14 cellular contexts compared by ENCODE assay signal in genomic region chr2:152055366-152056108, GRCh38. TPM values are rescaled to one million over a fixed set of nuclear protein-coding genes. Genes with fewer than 3 reads are reported as not detected.
DNase-seq lines count a peak whose midpoint lies in the region; ATAC-seq and TF ChIP-seq lines count a peak whose summit lies in the region.
"Had no signal": no experiment of that assay in that cellular context is flagged by ENCODE, and none has a peak within 500 bp of the region (broad histone marks: within the 10 kb centered on the region; RNA-seq: fewer than 3 reads in every experiment).

No MANE protein-coding gene starts in this region.

- DNase-seq in COR-L47 (lab: John Stamatoyannopoulos, UW): peak; percentile 4
- peak; percentile 26 for DNase-seq in SK-N-MC (ENCODE audit: low read depth, low spot score)
- DNase-seq in glomerular visceral epithelial cell (ENCODE audit: extremely low spot score): peak; percentile 72
- no peak for DNase-seq in activated CD4-positive, alpha-beta memory T cell treated with anti-CD3 and anti-CD28 coated beads, Interleukin-2, amount 10 ng/mL, durations not matched to agents 7 days and 5 days
- DNase-seq in hepatocyte (ENCODE audit: low spot score): no peak
- DNase-seq in NCI-H1092 treated with DMSO at 0.1 percent for 48 hours (lab: John Stamatoyannopoulos, UW): no peak
- DNase-seq: activated CD8-positive, alpha-beta memory T cell treated with anti-CD3 and anti-CD28 coated beads, Interleukin-2, amount 50 U/mL, for 48 hours; NCI-H2081; stimulated activated naive CD8-positive, alpha-beta T cell treated with anti-CD3 and anti-CD28 coated beads, Interleukin-15, amount 100 ng/mL, for 72 hours; T-helper 9 cell had no signal

- no peak for ATAC-seq in GM21423 (IDR thresholded peaks at IDR 0.05; ENCODE audit: unreplicated experiment)
- ATAC-seq: stimulated activated naive CD8-positive, alpha-beta T cell treated with anti-CD3 and anti-CD28 coated beads, Interleukin-15, amount 100 ng/mL, for 72 hours had no signal

- no peaks in the 10 kb centered on the region for H3K79me2 ChIP-seq in hepatocyte

- H3K9me3 ChIP-seq in HEK293 (ENCODE audit: control insufficient read depth, insufficient read depth, low read depth, low read length): no peaks in the 10 kb centered on the region
- no peaks in the 10 kb centered on the region for H3K9me3 ChIP-seq in SK-N-MC (ENCODE audit: low read depth, low read length)
- H3K9me3 ChIP-seq in hepatocyte (ENCODE audit: low read depth): no peaks in the 10 kb centered on the region

- H4K20me1 ChIP-seq in hepatocyte (ENCODE audit: insufficient read depth, poor library complexity, severe bottlenecking): no peaks in the 10 kb centered on the region

- no peaks in the 10 kb centered on the region for H3K9me3 Mint-ChIP-seq in activated CD4-positive, alpha-beta memory T cell treated with anti-CD3 and anti-CD28 coated beads, Interleukin-2, amount 10 ng/mL, durations not matched to agents 7 days and 5 days

- no peak overlapping the region for H3K9ac ChIP-seq in SK-N-MC (ENCODE audit: insufficient read length)

- WGBS in hepatocyte (ENCODE audit: low lambda C conversion rate, missing lambda C conversion rate): 81% methylated on average over 8 of the region's 8 CpGs

- H3K4me2 ChIP-seq in hepatocyte: no peak overlapping the region

- POLR2A ChIA-PET in HEK293 (lab: Yijun Ruan, JAX): interaction anchor here (1.0 kb wide), 1 partner anchor 44 kb away, joined by 4 read pairs; no protein-coding TSS in a partner anchor
- POLR2A ChIA-PET in activated CD4-positive, alpha-beta memory T cell treated with anti-CD3 and anti-CD28 coated beads, Interleukin-2, amount 10 ng/mL, durations not matched to agents 7 days and 5 days (lab: Charles Lee): no interaction called here

- no peaks in the 10 kb centered on the region for H3K9me2 ChIP-seq in hepatocyte (replicated peaks; ENCODE audit: insufficient read depth)

- no peaks in the 10 kb centered on the region for H3K27me3 ChIP-seq in hepatocyte
- H3K27me3 ChIP-seq: cardiac muscle cell had no signal

- H3K36me3 ChIP-seq in HEK293 (ENCODE audit: control insufficient read depth in 2 of 2, insufficient read depth in 1 of 2, low read length in 2 of 2) (no peaks in the 10 kb centered on the region), SK-N-MC (ENCODE audit: insufficient read depth, low read length) (no peaks in the 10 kb centered on the region), hepatocyte (replicated peaks; ENCODE audit: insufficient read depth, low read depth) (no peaks in the 10 kb centered on the region)
- H3K36me3 ChIP-seq: cardiac muscle cell had no signal

- H3K4me3 ChIP-seq in HEK293 (ENCODE audit: low read depth, low read length): no peak overlapping the region
- H3K4me3 ChIP-seq in SK-N-MC: no peak overlapping the region
- no peak overlapping the region for H3K4me3 ChIP-seq in hepatocyte
- H3K4me3 ChIP-seq: cardiac muscle cell had no signal

- CTCF ChIA-PET in HEK293 (lab: Yijun Ruan, JAX): interaction anchor here (0.7 to 1.2 kb wide), 4 partner anchors 8 to 20 kb away, joined by 3 to 4 read pairs (median 4); no protein-coding TSS in a partner anchor
- CTCF ChIA-PET in activated CD4-positive, alpha-beta memory T cell treated with anti-CD3 and anti-CD28 coated beads, Interleukin-2, amount 10 ng/mL, durations not matched to agents 7 days and 5 days (lab: Charles Lee): no interaction called here

- H3K4me3 Mint-ChIP-seq in activated CD4-positive, alpha-beta memory T cell treated with anti-CD3 and anti-CD28 coated beads, Interleukin-2, amount 10 ng/mL, durations not matched to agents 7 days and 5 days: no peak overlapping the region
- H3K4me3 Mint-ChIP-seq: B cell; stimulated activated naive CD8-positive, alpha-beta T cell treated with anti-CD3 and anti-CD28 coated beads, Interleukin-15, amount 100 ng/mL, for 72 hours had no signal

- H3K4me1 ChIP-seq in HEK293 (ENCODE audit: control insufficient read depth, insufficient read depth, low read length): no peaks in the 10 kb centered on the region
- H3K4me1 ChIP-seq in hepatocyte (ENCODE audit: insufficient read depth): no peaks in the 10 kb centered on the region

- no peak overlapping the region for H2AFZ ChIP-seq in hepatocyte

- no peaks in the 10 kb centered on the region for H3K4me1 Mint-ChIP-seq in activated CD4-positive, alpha-beta memory T cell treated with anti-CD3 and anti-CD28 coated beads, Interleukin-2, amount 10 ng/mL, durations not matched to agents 7 days and 5 days
- H3K4me1 Mint-ChIP-seq: stimulated activated naive CD8-positive, alpha-beta T cell treated with anti-CD3 and anti-CD28 coated beads, Interleukin-15, amount 100 ng/mL, for 72 hours had no signal

- no peaks in the 10 kb centered on the region for H3K36me3 Mint-ChIP-seq in activated CD4-positive, alpha-beta memory T cell treated with anti-CD3 and anti-CD28 coated beads, Interleukin-2, amount 10 ng/mL, durations not matched to agents 7 days and 5 days (ENCODE audit: low read depth)

- H3K27ac ChIP-seq in HEK293 (ENCODE audit: extremely low read depth, low read depth, low read length): no peak overlapping the region
- no peak overlapping the region; the same call in 1 of the 2 replicates for H3K27ac ChIP-seq in SK-N-MC
- H3K27ac ChIP-seq in hepatocyte: no peak overlapping the region
- H3K27ac ChIP-seq: cardiac muscle cell had no signal

- no peak overlapping the region for H3K27ac Mint-ChIP-seq in activated CD4-positive, alpha-beta memory T cell treated with anti-CD3 and anti-CD28 coated beads, Interleukin-2, amount 10 ng/mL, durations not matched to agents 7 days and 5 days
- H3K27ac Mint-ChIP-seq: B cell; stimulated activated naive CD8-positive, alpha-beta T cell treated with anti-CD3 and anti-CD28 coated beads, Interleukin-15, amount 100 ng/mL, for 72 hours had no signal

- no peak for TF ChIP-seq CTCF in HEK293 (tag by site-specific recombination; IDR thresholded peaks at IDR 0.05)
- TF ChIP-seq CTCF in hepatocyte (IDR thresholded peaks at IDR 0.05; ENCODE audit: poor library complexity): no peak

- H3K27me3 Mint-ChIP-seq in activated CD4-positive, alpha-beta memory T cell treated with anti-CD3 and anti-CD28 coated beads, Interleukin-2, amount 10 ng/mL, durations not matched to agents 7 days and 5 days: no peaks in the 10 kb centered on the region
- H3K27me3 Mint-ChIP-seq: stimulated activated naive CD8-positive, alpha-beta T cell treated with anti-CD3 and anti-CD28 coated beads, Interleukin-15, amount 100 ng/mL, for 72 hours had no signal

TF ChIP-seq in HEK293, 187 proteins besides CTCF, POLR2A, EP300 and RAD21:
- no peak for TF ChIP-seq ZBTB21 (tag by site-specific recombination; IDR thresholded peaks at IDR 0.05)
- TF ChIP-seq ZIC2 (tag by site-specific recombination; IDR thresholded peaks at IDR 0.05): peak; percentile 25; the same call in 1 of the 2 replicates

RNA-seq across cellular contexts. Expression of gene CACNB4, which starts 43.3 kb away (rescaled TPM):
- under 1 TPM; 0.28 to 0.30 TPM for total RNA-seq in activated CD4-positive, alpha-beta memory T cell treated with anti-CD3 and anti-CD28 coated beads, Interleukin-2, amount 10 ng/mL, durations not matched to agents 7 days and 5 days
- 4.0 and 4.1 TPM in 2 replicates for total RNA-seq in hepatocyte
- 0.85 and 1.8 TPM in 2 replicates for polyA plus RNA-seq in hepatocyte

Comparison
In these comparisons a context has a peak if more than half of its experiments do, and no peak if none do; other contexts are left out.
1. DNase-seq: peak in COR-L47 (single experiment), SK-N-MC (single experiment) and glomerular visceral epithelial cell (single experiment); none in activated CD4-positive, alpha-beta memory T cell treated with anti-CD3 and anti-CD28 coated beads, Interleukin-2, amount 10 ng/mL, durations not matched to agents 7 days and 5 days (single experiment), hepatocyte (single experiment) and NCI-H1092 treated with DMSO at 0.1 percent for 48 hours (single experiment).